In genomic region chr17:78263063-78263735, GRCh38 we compare ENCODE assay signal across 11 cellular contexts. TPM values are rescaled to one million over a fixed set of nuclear protein-coding genes. Genes with fewer than 3 reads are reported as not detected.
DNase-seq lines count a peak whose midpoint lies in the region; ATAC-seq and TF ChIP-seq lines count a peak whose summit lies in the region.
"Had no signal": no experiment of that assay in that cellular context is flagged by ENCODE, and none has a peak within 500 bp of the region (broad histone marks: within the 10 kb centered on the region; RNA-seq: fewer than 3 reads in every experiment).

No MANE protein-coding gene starts in this region.

- no peak overlapping the region for H3K4me2 ChIP-seq in mammary epithelial cell (ENCODE audit: insufficient read depth, low read depth, low read length)

- no peak overlapping the region for H3K4me3 ChIP-seq in mammary epithelial cell (replicated peaks in 1 of 3; ENCODE audit: insufficient read depth in 1 of 3, low read depth in 2 of 3, low read length in 3 of 3)
- no peak overlapping the region for H3K4me3 ChIP-seq in lung
- H3K4me3 ChIP-seq in uterus, result no peak overlapping the region

- TF ChIP-seq POLR2A in uterus (IDR thresholded peaks at IDR 0.05), result no peak

- DNase-seq in T47D (ENCODE audit: low read depth in 1 of 2, low spot score in 1 of 2), result peak; percentile 61 to 73
- no peak for DNase-seq in mammary epithelial cell
- DNase-seq in amniotic epithelial cell (ENCODE audit: low read depth), result peak; percentile 48
- DNase-seq in lung (ENCODE audit: low spot score), result peak; percentile 62
- no peak for DNase-seq in uterus
- no peak for DNase-seq in A172 (ENCODE audit: low spot score)
- DNase-seq: AML-193; effector CD8-positive, alpha-beta T cell had no signal

- CTCF ChIA-PET in mammary epithelial cell (lab: Charles Lee; ENCODE audit: low non-redundant PET), result no interaction called here

- 88% methylated on average over 18 of the region's 23 CpGs for WGBS in mammary epithelial cell (ENCODE audit: low coverage, missing lambda C conversion rate)
- 24 to 46% methylated on average over 23 of the region's 23 CpGs for WGBS in lung, 2 donors

- H3K27ac ChIP-seq in mammary epithelial cell (ENCODE audit: insufficient read depth, low read depth, low read length) (no peak overlapping the region), lung (ENCODE audit: low read depth in 1 of 2, low read length in 1 of 2) (peak overlapping the region; percentile 49 to 80), uterus (peak overlapping the region; percentile 46 to 49)

- dilution Hi-C loops in mammary epithelial cell (cut with HindIII; ENCODE audit: low sequenced_read_pairs), result loop anchor here (5.0 kb wide), 1 partner anchor 49 kb away; no protein-coding TSS in a partner anchor

- no peaks in the 10 kb centered on the region for H4K20me1 ChIP-seq in mammary epithelial cell (ENCODE audit: insufficient read depth, low read length)

- H3K36me3 ChIP-seq in mammary epithelial cell (ENCODE audit: insufficient read depth, low read length) (no peaks in the 10 kb centered on the region), lung (ENCODE audit: control insufficient read depth in 2 of 2, insufficient read depth in 2 of 2, low read length in 2 of 2) (no peaks in the 10 kb centered on the region), uterus (no peaks in the 10 kb centered on the region)

- H3K27me3 ChIP-seq in mammary epithelial cell (ENCODE audit: insufficient read depth, low read length), result no peaks in the 10 kb centered on the region
- no peaks in the 10 kb centered on the region for H3K27me3 ChIP-seq in lung (ENCODE audit: control insufficient read depth, insufficient read depth)
- no peaks in the 10 kb centered on the region for H3K27me3 ChIP-seq in uterus

- no peak overlapping the region for H2AFZ ChIP-seq in mammary epithelial cell (ENCODE audit: low read depth, low read length)

- no peak for TF ChIP-seq CTCF in mammary epithelial cell (conservative IDR thresholded peaks at IDR 0.05 in 1 of 2, IDR thresholded peaks at IDR 0.05 in 1 of 2; ENCODE audit: extremely low read depth in 1 of 2, insufficient read depth in 1 of 2, low read depth in 1 of 2, low read length in 2 of 2)
- no peak for TF ChIP-seq CTCF in lung (IDR thresholded peaks at IDR 0.05; ENCODE audit: control extremely low read depth, extremely low read depth)
- no peak for TF ChIP-seq CTCF in uterus (IDR thresholded peaks at IDR 0.05)

- no peaks in the 10 kb centered on the region for H3K79me2 ChIP-seq in mammary epithelial cell (ENCODE audit: insufficient read depth, low read length)

- ATAC-seq in lung (ENCODE audit: insufficient read depth, low FRiP score) (no peak), HG03442 (IDR thresholded peaks at IDR 0.05; ENCODE audit: unreplicated experiment) (no peak), HG02678 (IDR thresholded peaks at IDR 0.05; ENCODE audit: unreplicated experiment) (no peak)

- no peaks in the 10 kb centered on the region for H3K4me1 ChIP-seq in mammary epithelial cell (ENCODE audit: insufficient read depth, low read length)
- peaks cover 0 to 17% of the 10 kb centered on the region in 2 donors for H3K4me1 ChIP-seq in lung (ENCODE audit: control insufficient read depth in 2 of 2, insufficient read depth in 2 of 2, low read length in 2 of 2)
- no peaks in the 10 kb centered on the region for H3K4me1 ChIP-seq in uterus

- H3K9me3 ChIP-seq in mammary epithelial cell (replicated peaks; ENCODE audit: insufficient read depth, low read length), result no peaks in the 10 kb centered on the region
- H3K9me3 ChIP-seq in lung (ENCODE audit: control insufficient read depth in 2 of 2, insufficient read depth in 1 of 2, low read length in 1 of 2), result no peaks in the 10 kb centered on the region
- H3K9me3 ChIP-seq in uterus, result no peaks in the 10 kb centered on the region

- no peak overlapping the region for H3K9ac ChIP-seq in mammary epithelial cell (ENCODE audit: insufficient read depth, low read length)

- in situ Hi-C loops in T47D (cut with HindIII; ENCODE audit: low pct_unique_long_range_greater_than_20kb, low sequenced_read_pairs) (no loop called here), mammary epithelial cell (cut with MboI; ENCODE audit: low sequenced_read_pairs in 2 of 2) (loop anchor here in 1 of 2 donors (25.0 kb wide), 1 partner anchor 151 kb away; no protein-coding TSS in a partner anchor)

- BruUV-seq in mammary epithelial cell (replicated peaks; lab: Mats Ljungman, UMichigan), result no TSS peak

- intact Hi-C loops in mammary epithelial cell (cut with micrococcal nuclease) (no loop called here), uterus (cut with DNase I; ENCODE audit: low total_unique reads) (no loop called here)

RNA-seq across cellular contexts. Expression of gene TMEM235, which starts 31.8 kb away (rescaled TPM):
- total RNA-seq in mammary epithelial cell (not detected), lung (under 1 TPM in 1 of 2 donors, not detected in 1; 0.97 TPM), uterus (not detected)
- polyA plus RNA-seq in mammary epithelial cell (not detected), lung (under 1 TPM in 1 of 2 donors, not detected in 1; 0.08 TPM)
- not detected for polyA minus RNA-seq in mammary epithelial cell
- not detected in 2 replicates for total RNA-seq in A172 (2014; rRNA removed; shearing (Covaris generic))
- total RNA-seq: mononuclear cell had no signal

RNA-seq across cellular contexts. Expression of gene BIRC5, which starts 49.1 kb away (rescaled TPM):
- total RNA-seq in mammary epithelial cell, result 10 to 100 TPM in 1 of 2 donors, under 1 TPM in 1; 0.83 to 44.8 TPM
- polyA plus RNA-seq in mammary epithelial cell, result 52.0 TPM
- 33.8 TPM for polyA minus RNA-seq in mammary epithelial cell
- 10 to 100 TPM in 1 of 2 donors, 1 to 10 TPM in 1; 1.1 to 11.2 TPM for total RNA-seq in lung
- polyA plus RNA-seq in lung, result 1 to 10 TPM; 2.0 to 2.8 TPM
- total RNA-seq in uterus, result 10 to 100 TPM in 2 of 4 donors, not detected in 2; 26.3 to 29.7 TPM
- 174 and 237 TPM in 2 replicates for total RNA-seq in A172 (2014; rRNA removed; shearing (Covaris generic))

Comparison
In these comparisons a context has a peak if more than half of its experiments do, and no peak if none do; other contexts are left out.
1. DNase-seq: peak in T47D (2 of 2), amniotic epithelial cell (single experiment) and lung (single experiment); none in mammary epithelial cell (single experiment), uterus (0 of 2) and A172 (single experiment).